Comparison of ENCODE assay signal across 19 cellular contexts in genomic region chr18:73691624-73692023, GRCh38.
A peak's percentile ranks its signal among the peaks of the same experiment; 100 is the strongest.
DNase-seq lines count a peak whose midpoint lies in the region; FAIRE-seq and TF ChIP-seq lines count a peak whose summit lies in the region.
"Had no signal": no experiment of that assay in that cellular context is flagged by ENCODE, and none has a peak within 500 bp of the region (broad histone marks: within the 10 kb centered on the region; RNA-seq: fewer than 3 reads in every experiment).

No MANE protein-coding gene starts in this region.

- H3K79me2 ChIP-seq in ACC112 (ENCODE audit: control insufficient read depth, insufficient read depth, low read length, unreplicated experiment): no peaks in the 10 kb centered on the region
- no peaks in the 10 kb centered on the region for H3K79me2 ChIP-seq in GM23248 (ENCODE audit: insufficient read depth)
- no peaks in the 10 kb centered on the region for H3K79me2 ChIP-seq in astrocyte (ENCODE audit: insufficient read depth, low read length)

- no peak for TF ChIP-seq POLR2A in lower leg skin (IDR thresholded peaks at IDR 0.05)

- H3K4me1 ChIP-seq in ACC112 (ENCODE audit: control insufficient read depth, insufficient read depth, low read length, unreplicated experiment) (peaks cover 28% of the 10 kb centered on the region), GM23248 (ENCODE audit: insufficient read depth) (peaks cover 25% of the 10 kb centered on the region), astrocyte (ENCODE audit: insufficient read depth, low read length) (peaks cover 39% of the 10 kb centered on the region), mesodermal cell (ENCODE audit: control insufficient read depth, insufficient read depth, low read length, poor library complexity, severe bottlenecking) (peaks cover 19% of the 10 kb centered on the region)
- H3K4me1 ChIP-seq: A549, HAP-1 had no signal

- H4K20me1 ChIP-seq in GM23248 (ENCODE audit: insufficient read depth) (no peaks in the 10 kb centered on the region), astrocyte (ENCODE audit: insufficient read depth, low read length) (no peaks in the 10 kb centered on the region)

- peak overlapping the region; percentile 64 for H2AFZ ChIP-seq in ACC112 (ENCODE audit: low read length, unreplicated experiment)
- H2AFZ ChIP-seq in GM23248: peak overlapping the region; percentile 62
- H2AFZ ChIP-seq in astrocyte (ENCODE audit: low read depth, low read length): peak overlapping the region; percentile 45

- H3F3A ChIP-seq in GM23248 (ENCODE audit: insufficient read depth): peaks cover 32% of the 10 kb centered on the region

- peaks cover 40% of the 10 kb centered on the region for H3K4me1 Mint-ChIP-seq in astrocyte (ENCODE audit: low read depth, unreplicated experiment)
- H3K4me1 Mint-ChIP-seq: CD14-positive monocyte had no signal

- no peak overlapping the region for H3K4me3 ChIP-seq in ACC112 (ENCODE audit: low read depth, low read length)
- no peak overlapping the region for H3K4me3 ChIP-seq in GM23248
- H3K4me3 ChIP-seq in astrocyte (ENCODE audit: insufficient read depth, low read depth, low read length): no peak overlapping the region
- H3K4me3 ChIP-seq in mesodermal cell (ENCODE audit: extremely low read depth, insufficient read depth, low read length, poor library complexity, severe bottlenecking): no peak overlapping the region
- H3K4me3 ChIP-seq in lower leg skin (ENCODE audit: low read depth, poor library complexity, severe bottlenecking): no peak overlapping the region
- H3K4me3 ChIP-seq: A549, HAP-1 had no signal

- H3K4me2 ChIP-seq in GM23248 (ENCODE audit: unreplicated experiment): no peak overlapping the region
- H3K4me2 ChIP-seq in astrocyte (ENCODE audit: low read length): peak overlapping the region; percentile 67
- H3K4me2 ChIP-seq: A549 had no signal

- intact Hi-C loops in lower leg skin (cut with DNase I; ENCODE audit: low total_unique reads): no loop called here

- in situ Hi-C loops in GM23248 (cut with MboI): no loop called here
- in situ Hi-C loops in GM13976 (cut with MboI; ENCODE audit: low sequenced_read_pairs, unreplicated experiment): no loop called here

- H3K9me3 ChIP-seq in GM23248 (ENCODE audit: low read depth) (no peaks in the 10 kb centered on the region), astrocyte (ENCODE audit: insufficient read depth, low read depth, low read length) (no peaks in the 10 kb centered on the region), mesodermal cell (ENCODE audit: control insufficient read depth, low read length) (peaks cover 4% of the 10 kb centered on the region)
- H3K9me3 ChIP-seq: A549, HAP-1 had no signal

- no peak overlapping the region for H3K27ac Mint-ChIP-seq in astrocyte (ENCODE audit: unreplicated experiment)
- H3K27ac Mint-ChIP-seq: CD14-positive monocyte had no signal

- H3K9me2 ChIP-seq in GM23248 (ENCODE audit: insufficient read depth): no peaks in the 10 kb centered on the region

- H3K36me3 ChIP-seq in ACC112 (ENCODE audit: insufficient read depth, low read length): no peaks in the 10 kb centered on the region
- H3K36me3 ChIP-seq in GM23248 (ENCODE audit: low read depth): no peaks in the 10 kb centered on the region
- no peaks in the 10 kb centered on the region for H3K36me3 ChIP-seq in astrocyte (ENCODE audit: insufficient read depth, low read length)
- H3K36me3 ChIP-seq in mesodermal cell (ENCODE audit: control insufficient read depth, insufficient read depth, low read length): no peaks in the 10 kb centered on the region
- H3K36me3 ChIP-seq: HAP-1 had no signal

- H3K27me3 Mint-ChIP-seq in astrocyte (ENCODE audit: low read depth, unreplicated experiment): no peaks in the 10 kb centered on the region

- H3K9ac ChIP-seq in GM23248 (0 out of 2 replicates have a peak overlapping the region, but pooled peaks have one; percentile 8), astrocyte (ENCODE audit: low read length) (peak overlapping the region; percentile 71)

- peaks cover 2% of the 10 kb centered on the region for H3K9me3 Mint-ChIP-seq in astrocyte (ENCODE audit: unreplicated experiment)

- H3K4me3 Mint-ChIP-seq in astrocyte (ENCODE audit: unreplicated experiment): no peak overlapping the region
- H3K4me3 Mint-ChIP-seq: CD14-positive monocyte had no signal

- H3K36me3 Mint-ChIP-seq in astrocyte (ENCODE audit: low read depth, unreplicated experiment): peaks cover 2% of the 10 kb centered on the region
- H3K36me3 Mint-ChIP-seq: CD14-positive monocyte had no signal

- TF ChIP-seq CTCF in astrocyte (IDR thresholded peaks at IDR 0.05; ENCODE audit: insufficient read depth, low read depth, low read length): no peak
- TF ChIP-seq CTCF in GM13976 (IDR thresholded peaks at IDR 0.05; ENCODE audit: borderline replicate concordance, control extremely low read depth, extremely low read depth, insufficient read depth, missing control alignments): no peak
- no peak for TF ChIP-seq CTCF in lower leg skin (IDR thresholded peaks at IDR 0.05)

- H3K27ac ChIP-seq in ACC112 (ENCODE audit: low read depth, low read length) (peak overlapping the region; percentile 80), GM23248 (peak overlapping the region; percentile 37), astrocyte (ENCODE audit: low read depth, low read length) (peak overlapping the region; percentile 81), mesodermal cell (ENCODE audit: low read depth, low read length, severe bottlenecking) (peak overlapping the region; percentile 43)
- H3K27ac ChIP-seq: A549 had no signal

- 78 to 83% methylated on average over 12 of the region's 12 CpGs for WGBS in GM23248 (ENCODE audit: low coverage in 1 of 2, low lambda C conversion rate in 2 of 2, missing lambda C conversion rate in 2 of 2), 2 experiments
- 89 to 100% methylated on average over 7 to 9 of the region's 12 CpGs for WGBS in mesodermal cell (ENCODE audit: insufficient coverage in 2 of 2), 2 experiments
- WGBS in lower leg skin, 2 donors: 79 to 80% methylated on average over 12 of the region's 12 CpGs

- H3K27me3 ChIP-seq in ACC112 (ENCODE audit: insufficient read depth, low read length) (no peaks in the 10 kb centered on the region), GM23248 (replicated peaks; ENCODE audit: insufficient read depth) (no peaks in the 10 kb centered on the region), astrocyte (ENCODE audit: insufficient read depth, low read length) (no peaks in the 10 kb centered on the region)

- no peak for FAIRE-seq in astrocyte (lab: Jason Lieb, UNC)
- FAIRE-seq: A549 had no signal

- no peak for DNase-seq in GM23248
- DNase-seq in astrocyte (ENCODE audit: low read depth): no peak
- no peak for DNase-seq in activated naive CD4-positive, alpha-beta T cell (lab: John Stamatoyannopoulos, UW)
- DNase-seq in GM13976 (ENCODE audit: low spot score): no peak
- no peak for DNase-seq in lower leg skin (ENCODE audit: low spot score in 2 of 2)
- no peak for DNase-seq in activated CD4-positive, alpha-beta T cell treated with anti-CD3 and anti-CD28 coated beads for 4 hours
- DNase-seq: DMS153, Kasumi-1, MM.1S, NCI-H1105, NCI-H1694, NCI-H2107, NCI-H526 treated with DMSO at 0.1 percent for 48 hours, RPMI8226 had no signal
